ENCODE assay signal across 8 cellular contexts in the genomic region with DNA sequence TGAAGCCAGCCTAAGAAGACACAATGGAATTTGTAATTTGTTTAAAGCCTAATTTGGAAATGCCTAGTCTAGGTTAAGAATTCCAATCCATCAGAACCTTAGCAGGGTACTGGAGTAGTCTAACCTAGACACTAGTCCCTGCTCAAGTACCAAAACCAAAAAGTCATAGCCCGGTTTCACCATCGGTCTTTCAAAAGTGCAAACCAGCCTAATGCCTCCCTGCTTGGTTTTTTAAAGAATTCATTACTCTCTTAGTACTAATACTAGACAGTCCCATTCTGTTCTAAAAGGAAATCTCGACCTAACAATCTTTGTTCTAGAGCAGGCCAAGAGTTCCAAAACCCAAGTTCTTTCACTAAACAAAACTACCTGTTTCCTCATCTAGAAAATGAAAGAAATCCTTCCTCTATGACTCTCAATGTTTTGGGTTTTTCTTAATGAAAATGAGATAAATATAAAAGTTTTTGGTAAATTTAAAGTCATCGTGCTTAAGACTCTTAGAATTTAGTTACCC.
DNase-seq lines count a peak whose midpoint lies in the region; TF ChIP-seq lines count a peak whose summit lies in the region.

No MANE protein-coding gene starts in this region.

- TF ChIP-seq CTCF in AG04449 (IDR thresholded peaks at IDR 0.05; ENCODE audit: insufficient read depth, low read length, missing control alignments) (no peak), brain microvascular endothelial cell (IDR thresholded peaks at IDR 0.05; ENCODE audit: low read depth, low read length, missing control alignments) (no peak)

- peaks cover 6% of the 10 kb centered on the region; the same call in 1 of the 2 replicates for H3K4me1 ChIP-seq in HUES6 (ENCODE audit: control insufficient read depth, insufficient read depth, low read length)
- H3K4me1 ChIP-seq in mucosa of stomach (ENCODE audit: control insufficient read depth, insufficient read depth, low read length), result peaks cover 11% of the 10 kb centered on the region

- H3K9ac ChIP-seq in HUES6 (ENCODE audit: low read length) (no peak overlapping the region), mucosa of stomach (ENCODE audit: low read length) (peak overlapping the region; percentile 100)

- H3K27ac ChIP-seq in HUES6 (ENCODE audit: low read depth, low read length) (0 out of 2 replicates have a peak overlapping the region, but pooled peaks have one; percentile 5), brain microvascular endothelial cell (no peak overlapping the region), substantia nigra (ENCODE audit: low read depth, low read length, poor library complexity, severe bottlenecking) (no peak overlapping the region)

- H3K36me3 ChIP-seq in HUES6 (ENCODE audit: control insufficient read depth, insufficient read depth, low read length) (peaks cover 18% of the 10 kb centered on the region), brain microvascular endothelial cell (replicated peaks) (peaks cover 16% of the 10 kb centered on the region), mucosa of stomach (ENCODE audit: control insufficient read depth, insufficient read depth, low read length) (peaks cover 3% of the 10 kb centered on the region)

- DNase-seq in AG04449 (ENCODE audit: low read depth, low spot score) (no peak), brain microvascular endothelial cell (no peak), NCI-H1694 treated with DMSO at 0.1 percent for 48 hours (lab: John Stamatoyannopoulos, UW) (no peak), substantia nigra (lab: John Stamatoyannopoulos, UW) (no peak), NOMO-1 treated with DMSO at 0.1 percent for 48 hours (lab: John Stamatoyannopoulos, UW; ENCODE audit: unreplicated experiment) (no peak)
- DNase-seq in stimulated activated CD4-positive, alpha-beta T cell treated with anti-CD3 and anti-CD28 coated beads, Interleukin-1b, Interleukin-23, amount 100 ng/mL, for 48 hours, result no peak

- in situ Hi-C loops in brain microvascular endothelial cell (cut with HindIII; ENCODE audit: low pct_ligation_motif_present, low sequenced_read_pairs), result no loop called here

- no peaks in the 10 kb centered on the region for H3K9me3 ChIP-seq in HUES6 (ENCODE audit: control insufficient read depth, insufficient read depth, low read depth, low read length)
- H3K9me3 ChIP-seq in mucosa of stomach (ENCODE audit: control insufficient read depth, low read length), result no peaks in the 10 kb centered on the region

- no peaks in the 10 kb centered on the region for H3K27me3 ChIP-seq in HUES6 (ENCODE audit: control insufficient read depth, insufficient read depth, low read length)
- H3K27me3 ChIP-seq in brain microvascular endothelial cell (replicated peaks), result no peaks in the 10 kb centered on the region
- H3K27me3 ChIP-seq in mucosa of stomach (ENCODE audit: control insufficient read depth, insufficient read depth, low read length), result no peaks in the 10 kb centered on the region

- CTCF ChIA-PET in AG04449 (lab: Yijun Ruan, JAX), result interaction anchor here (1.0 to 2.9 kb wide), 2 partner anchors 121 to 134 kb away, joined by 3 to 8 read pairs; no protein-coding TSS in a partner anchor

- peak overlapping the region; percentile 89 for H3K4me3 ChIP-seq in AG04449 (ENCODE audit: low read depth, low read length)
- H3K4me3 ChIP-seq in HUES6 (ENCODE audit: low read depth, low read length), result peak overlapping the region; percentile 99
- H3K4me3 ChIP-seq in brain microvascular endothelial cell (ENCODE audit: low read depth, low read length), result peak overlapping the region; percentile 94
- H3K4me3 ChIP-seq in mucosa of stomach (ENCODE audit: low read length), result no peak overlapping the region

- POLR2A ChIA-PET in AG04449 (lab: Yijun Ruan, JAX), result no interaction called here
